1 cellular context compared by ENCODE assay signal in the genomic region with DNA sequence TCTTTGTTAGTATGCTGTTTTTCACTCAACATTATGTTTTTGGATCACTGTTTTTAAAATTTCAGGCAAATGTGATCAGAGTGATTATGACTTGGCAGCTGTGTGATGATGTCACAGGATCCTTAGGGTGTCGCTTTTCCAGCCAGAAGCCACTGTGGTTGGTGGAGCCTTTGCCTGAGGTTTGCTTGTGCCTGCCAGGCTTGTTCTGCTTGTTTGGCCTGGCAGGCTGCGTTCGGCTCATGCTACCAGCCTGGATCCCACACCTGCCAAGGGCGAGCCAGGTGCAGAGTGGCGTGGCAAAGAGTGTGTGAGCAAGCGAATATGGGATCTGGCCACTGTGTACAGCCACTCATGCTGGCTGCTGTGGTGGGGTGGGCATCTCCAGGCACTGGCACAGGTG.
TF ChIP-seq lines count a peak whose summit lies in the region.

No MANE protein-coding gene starts in this region.

TF ChIP-seq in HepG2, 621 proteins besides CTCF, POLR2A, EP300 and RAD21:
- TF ChIP-seq ZNF878 (CRISPR knock-in tag; IDR thresholded peaks at IDR 0.05) = no peak
- TF ChIP-seq, protein P1, sequence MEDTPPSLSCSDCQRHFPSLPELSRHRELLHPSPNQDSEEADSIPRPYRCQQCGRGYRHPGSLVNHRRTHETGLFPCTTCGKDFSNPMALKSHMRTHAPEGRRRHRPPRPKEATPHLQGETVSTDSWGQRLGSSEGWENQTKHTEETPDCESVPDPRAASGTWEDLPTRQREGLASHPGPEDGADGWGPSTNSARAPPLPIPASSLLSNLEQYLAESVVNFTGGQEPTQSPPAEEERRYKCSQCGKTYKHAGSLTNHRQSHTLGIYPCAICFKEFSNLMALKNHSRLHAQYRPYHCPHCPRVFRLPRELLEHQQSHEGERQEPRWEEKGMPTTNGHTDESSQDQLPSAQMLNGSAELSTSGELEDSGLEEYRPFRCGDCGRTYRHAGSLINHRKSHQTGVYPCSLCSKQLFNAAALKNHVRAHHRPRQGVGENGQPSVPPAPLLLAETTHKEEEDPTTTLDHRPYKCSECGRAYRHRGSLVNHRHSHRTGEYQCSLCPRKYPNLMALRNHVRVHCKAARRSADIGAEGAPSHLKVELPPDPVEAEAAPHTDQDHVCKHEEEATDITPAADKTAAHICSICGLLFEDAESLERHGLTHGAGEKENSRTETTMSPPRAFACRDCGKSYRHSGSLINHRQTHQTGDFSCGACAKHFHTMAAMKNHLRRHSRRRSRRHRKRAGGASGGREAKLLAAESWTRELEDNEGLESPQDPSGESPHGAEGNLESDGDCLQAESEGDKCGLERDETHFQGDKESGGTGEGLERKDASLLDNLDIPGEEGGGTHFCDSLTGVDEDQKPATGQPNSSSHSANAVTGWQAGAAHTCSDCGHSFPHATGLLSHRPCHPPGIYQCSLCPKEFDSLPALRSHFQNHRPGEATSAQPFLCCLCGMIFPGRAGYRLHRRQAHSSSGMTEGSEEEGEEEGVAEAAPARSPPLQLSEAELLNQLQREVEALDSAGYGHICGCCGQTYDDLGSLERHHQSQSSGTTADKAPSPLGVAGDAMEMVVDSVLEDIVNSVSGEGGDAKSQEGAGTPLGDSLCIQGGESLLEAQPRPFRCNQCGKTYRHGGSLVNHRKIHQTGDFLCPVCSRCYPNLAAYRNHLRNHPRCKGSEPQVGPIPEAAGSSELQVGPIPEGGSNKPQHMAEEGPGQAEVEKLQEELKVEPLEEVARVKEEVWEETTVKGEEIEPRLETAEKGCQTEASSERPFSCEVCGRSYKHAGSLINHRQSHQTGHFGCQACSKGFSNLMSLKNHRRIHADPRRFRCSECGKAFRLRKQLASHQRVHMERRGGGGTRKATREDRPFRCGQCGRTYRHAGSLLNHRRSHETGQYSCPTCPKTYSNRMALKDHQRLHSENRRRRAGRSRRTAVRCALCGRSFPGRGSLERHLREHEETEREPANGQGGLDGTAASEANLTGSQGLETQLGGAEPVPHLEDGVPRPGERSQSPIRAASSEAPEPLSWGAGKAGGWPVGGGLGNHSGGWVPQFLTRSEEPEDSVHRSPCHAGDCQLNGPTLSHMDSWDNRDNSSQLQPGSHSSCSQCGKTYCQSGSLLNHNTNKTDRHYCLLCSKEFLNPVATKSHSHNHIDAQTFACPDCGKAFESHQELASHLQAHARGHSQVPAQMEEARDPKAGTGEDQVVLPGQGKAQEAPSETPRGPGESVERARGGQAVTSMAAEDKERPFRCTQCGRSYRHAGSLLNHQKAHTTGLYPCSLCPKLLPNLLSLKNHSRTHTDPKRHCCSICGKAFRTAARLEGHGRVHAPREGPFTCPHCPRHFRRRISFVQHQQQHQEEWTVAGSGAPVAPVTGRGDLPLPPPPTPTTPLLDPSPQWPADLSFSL (CRISPR knock-in tag; IDR thresholded peaks at IDR 0.05) = no peak
- peak; percentile 58; the same call in 1 of the 2 replicates for TF ChIP-seq CREB1 (IDR thresholded peaks at IDR 0.05)
- no peak for TF ChIP-seq CREB1 (CRISPR knock-in tag; IDR thresholded peaks at IDR 0.05)
- TF ChIP-seq AGO2 (optimal IDR thresholded peaks at IDR 0.05; ENCODE audit: low read depth, low read length) = peak; percentile 35
